23 cellular contexts compared by ENCODE assay signal in the genomic region with DNA sequence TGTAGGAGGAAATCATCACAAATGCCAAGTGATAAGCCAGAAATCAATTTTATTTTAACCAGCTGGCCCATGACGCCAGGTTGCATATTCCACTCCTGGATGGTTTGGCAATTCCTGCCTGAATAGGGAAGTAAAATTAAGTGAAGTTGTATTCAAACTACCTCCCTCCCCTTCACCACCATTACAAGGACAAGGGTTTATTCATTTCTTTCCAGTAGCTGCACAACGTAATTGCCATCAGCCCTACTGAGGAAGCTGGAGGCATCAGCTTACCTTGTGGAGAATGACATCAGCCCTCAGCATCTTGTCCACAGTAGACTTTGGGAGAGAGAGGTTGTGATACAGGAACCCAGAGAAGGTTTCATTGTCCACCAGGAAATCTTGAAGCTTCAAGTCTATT.
A peak's percentile ranks its signal among the peaks of the same experiment; 100 is the strongest.
DNase-seq lines count a peak whose midpoint lies in the region; ATAC-seq and TF ChIP-seq lines count a peak whose summit lies in the region.
"Had no signal": no experiment of that assay in that cellular context is flagged by ENCODE, and none has a peak within 500 bp of the region (broad histone marks: within the 10 kb centered on the region; RNA-seq: fewer than 3 reads in every experiment).

No MANE protein-coding gene starts in this region.

- peak; percentile 19 for DNase-seq in NCI-H1436 (lab: John Stamatoyannopoulos, UW)
- no peak for DNase-seq in NCI-H1436 treated with DMSO at 0.1 percent for 48 hours (lab: John Stamatoyannopoulos, UW)
- DNase-seq in NB4 (ENCODE audit: low read depth) = peak; percentile 26
- peak; percentile 45 for DNase-seq in OCI-M1 (lab: John Stamatoyannopoulos, UW)
- DNase-seq in osteocyte (ENCODE audit: extremely low spot score, unreplicated experiment) = no peak
- DNase-seq in left cardiac atrium = no peak
- no peak for DNase-seq in PC-3
- DNase-seq in activated naive CD4-positive, alpha-beta T cell treated with anti-CD3 and anti-CD28 coated beads, Interleukin-2, amount 50 U/mL, for 72 hours (ENCODE audit: low spot score in 2 of 2) = no peak
- DNase-seq: activated CD4-positive, alpha-beta T cell treated with anti-CD3 and anti-CD28 coated beads, Interleukin-2, amount 10 ng/mL, durations not matched to agents 24 days and 14 days; COR-L47; effector CD8-positive, alpha-beta T cell; mammary epithelial cell; NCI-H1048; NCI-H2081; NCI-H82; stimulated activated naive B cell treated with anti-CD40 and anti-IgM and Interleukin-4, amounts not matched to agents 10 μg/mL and 1 μg/mL and 100 μg/mL, for 72 hours had no signal

- no peaks in the 10 kb centered on the region for H3K27me3 ChIP-seq in PC-3 (ENCODE audit: low read length)
- H3K27me3 ChIP-seq: esophagus muscularis mucosa had no signal

- H3K27me3 Mint-ChIP-seq in osteocyte (ENCODE audit: unreplicated experiment) = no peaks in the 10 kb centered on the region
- H3K27me3 Mint-ChIP-seq: activated CD4-positive, alpha-beta T cell treated with anti-CD3 and anti-CD28 coated beads, Interleukin-2, amount 10 ng/mL, durations not matched to agents 24 days and 14 days; activated naive CD8-positive, alpha-beta T cell; stimulated activated naive B cell treated with anti-CD40 and anti-IgM and Interleukin-4, amounts not matched to agents 10 μg/mL and 1 μg/mL and 100 μg/mL, for 72 hours had no signal

- H3K4me1 ChIP-seq in PC-3 (ENCODE audit: insufficient read depth, low read length) = peaks cover 28% of the 10 kb centered on the region

- no peaks in the 10 kb centered on the region for H3K9me3 Mint-ChIP-seq in osteocyte (ENCODE audit: unreplicated experiment)
- no peaks in the 10 kb centered on the region for H3K9me3 Mint-ChIP-seq in activated naive CD4-positive, alpha-beta T cell treated with anti-CD3 and anti-CD28 coated beads, Interleukin-2, amount 50 U/mL, for 72 hours
- H3K9me3 Mint-ChIP-seq: activated CD4-positive, alpha-beta T cell treated with anti-CD3 and anti-CD28 coated beads, Interleukin-2, amount 10 ng/mL, durations not matched to agents 24 days and 14 days; activated T-helper 1 cell treated with anti-CD3 and anti-CD28 coated beads, Interleukin-12 subunit alpha, Interleukin-12 subunit beta, Interleukin-2, Interleukin-4 antibody, amounts not matched to agents 30 ng/mL and 10 ng/mL and 1 ng/mL, durations not matched to agents 14 hours and 24 hours and 36 hours; stimulated activated naive B cell treated with anti-CD40 and anti-IgM and Interleukin-4, amounts not matched to agents 10 μg/mL and 1 μg/mL and 100 μg/mL, for 72 hours had no signal

- H3K79me2 ChIP-seq in PC-3 (ENCODE audit: low read length) = no peaks in the 10 kb centered on the region

- no peak overlapping the region for H3K27ac ChIP-seq in PC-3 (ENCODE audit: low read length)
- H3K27ac ChIP-seq: 22Rv1, KMS-11, VCaP had no signal

- no peaks in the 10 kb centered on the region for H3K36me3 ChIP-seq in PC-3 (ENCODE audit: low read depth, low read length)

- TF ChIP-seq POLR2A in NB4 (IDR thresholded peaks at IDR 0.05; ENCODE audit: extremely low read depth, insufficient read length) = no peak

- no peak overlapping the region for H3K4me2 ChIP-seq in PC-3 (ENCODE audit: low read length)
- H3K4me2 ChIP-seq: KMS-11 had no signal

- H4K20me1 ChIP-seq in PC-3 (ENCODE audit: low read length) = no peaks in the 10 kb centered on the region

- H3K27ac Mint-ChIP-seq in osteocyte (ENCODE audit: unreplicated experiment) = peak overlapping the region; percentile 89
- no peak overlapping the region for H3K27ac Mint-ChIP-seq in activated naive CD4-positive, alpha-beta T cell treated with anti-CD3 and anti-CD28 coated beads, Interleukin-2, amount 50 U/mL, for 72 hours
- H3K27ac Mint-ChIP-seq: activated CD4-positive, alpha-beta T cell treated with anti-CD3 and anti-CD28 coated beads, Interleukin-2, amount 10 ng/mL, durations not matched to agents 24 days and 14 days; activated naive CD8-positive, alpha-beta T cell; activated T-helper 1 cell treated with anti-CD3 and anti-CD28 coated beads, Interleukin-12 subunit alpha, Interleukin-12 subunit beta, Interleukin-2, Interleukin-4 antibody, amounts not matched to agents 30 ng/mL and 10 ng/mL and 1 ng/mL, durations not matched to agents 14 hours and 24 hours and 36 hours had no signal

- no peak overlapping the region for H3K4me3 ChIP-seq in NB4 (ENCODE audit: low read depth, low read length)
- H3K4me3 ChIP-seq in PC-3 (ENCODE audit: low read length) = no peak overlapping the region
- H3K4me3 ChIP-seq: esophagus muscularis mucosa, skin epidermis had no signal

- no peak for ATAC-seq in left cardiac atrium
- ATAC-seq in PC-3 = no peak
- ATAC-seq in activated naive CD4-positive, alpha-beta T cell treated with anti-CD3 and anti-CD28 coated beads, Interleukin-2, amount 50 U/mL, for 72 hours = no peak
- ATAC-seq: stimulated activated naive B cell treated with anti-CD40 and anti-IgM and Interleukin-4, amounts not matched to agents 10 μg/mL and 1 μg/mL and 100 μg/mL, for 72 hours had no signal

- no peak for TF ChIP-seq CTCF in NB4 (IDR thresholded peaks at IDR 0.05; ENCODE audit: low read depth, low read length)
- TF ChIP-seq CTCF in osteocyte (IDR thresholded peaks at IDR 0.05) = no peak
- TF ChIP-seq CTCF in PC-3 (conservative IDR thresholded peaks at IDR 0.05; ENCODE audit: low read depth, low read length) = no peak

- intact Hi-C loops in left cardiac atrium (cut with DNase I) (loop anchor here (5.0 to 10.0 kb wide), 5 partner anchors 63 to 556 kb away; a partner anchor contains a TSS), PC-3 (cut with micrococcal nuclease) (no loop called here)

- peaks cover 74% of the 10 kb centered on the region for H3K4me1 Mint-ChIP-seq in osteocyte (ENCODE audit: unreplicated experiment)

- H3K36me3 Mint-ChIP-seq in osteocyte (ENCODE audit: unreplicated experiment) = peaks cover 24% of the 10 kb centered on the region
- H3K36me3 Mint-ChIP-seq in activated naive CD4-positive, alpha-beta T cell treated with anti-CD3 and anti-CD28 coated beads, Interleukin-2, amount 50 U/mL, for 72 hours = no peaks in the 10 kb centered on the region

- CTCF ChIA-PET in PC-3 (lab: Charles Lee) = no interaction called here

- H3K4me3 Mint-ChIP-seq in osteocyte (ENCODE audit: unreplicated experiment) = no peak overlapping the region
- H3K4me3 Mint-ChIP-seq: activated CD4-positive, alpha-beta T cell treated with anti-CD3 and anti-CD28 coated beads, Interleukin-2, amount 10 ng/mL, durations not matched to agents 24 days and 14 days; activated naive CD8-positive, alpha-beta T cell; activated T-helper 1 cell treated with anti-CD3 and anti-CD28 coated beads, Interleukin-12 subunit alpha, Interleukin-12 subunit beta, Interleukin-2, Interleukin-4 antibody, amounts not matched to agents 30 ng/mL and 10 ng/mL and 1 ng/mL, durations not matched to agents 14 hours and 24 hours and 36 hours; stimulated activated naive B cell treated with anti-CD40 and anti-IgM and Interleukin-4, amounts not matched to agents 10 μg/mL and 1 μg/mL and 100 μg/mL, for 72 hours had no signal

- H2AFZ ChIP-seq in PC-3 (ENCODE audit: low read length) = no peak overlapping the region

- H3F3A ChIP-seq in PC-3 (ENCODE audit: low read length, unreplicated experiment) = peaks cover 3% of the 10 kb centered on the region

- H3K9me2 ChIP-seq in PC-3 (replicated peaks; ENCODE audit: low read length) = no peaks in the 10 kb centered on the region

- BruUV-seq in PC-3 (replicated peaks; lab: Mats Ljungman, UMichigan) = no TSS peak

- POLR2A ChIA-PET in PC-3 (lab: Charles Lee; ENCODE audit: unreplicated experiment) = no interaction called here

- no peak overlapping the region for H3K9ac ChIP-seq in PC-3 (ENCODE audit: low read length)
- H3K9ac ChIP-seq: KMS-11 had no signal

- no peaks in the 10 kb centered on the region for H3K9me3 ChIP-seq in PC-3 (ENCODE audit: low read length)
- H3K9me3 ChIP-seq: esophagus muscularis mucosa had no signal

Comparison
In these comparisons a context has a peak if more than half of its experiments do, and no peak if none do; other contexts are left out.
1. DNase-seq: peak in NCI-H1436 (single experiment), NB4 (single experiment) and OCI-M1 (single experiment); none in NCI-H1436 treated with DMSO at 0.1 percent for 48 hours (single experiment), osteocyte (single experiment), left cardiac atrium (single experiment), PC-3 (single experiment) and activated naive CD4-positive, alpha-beta T cell treated with anti-CD3 and anti-CD28 coated beads, Interleukin-2, amount 50 U/mL, for 72 hours (0 of 2).